ENCODE assay signal across 10 cellular contexts in genomic region chr5:170070556-170071412, GRCh38. TPM values are rescaled to one million over a fixed set of nuclear protein-coding genes. Genes with fewer than 3 reads are reported as not detected.
DNase-seq lines count a peak whose midpoint lies in the region; ATAC-seq and TF ChIP-seq lines count a peak whose summit lies in the region.
"Had no signal": no experiment of that assay in that cellular context is flagged by ENCODE, and none has a peak within 500 bp of the region (broad histone marks: within the 10 kb centered on the region; RNA-seq: fewer than 3 reads in every experiment).

No MANE protein-coding gene starts in this region.

- H3K4me1 Mint-ChIP-seq in neural crest cell = peaks cover 8% of the 10 kb centered on the region

- DNase-seq in NCI-H1092 treated with DMSO at 0.1 percent for 48 hours (lab: John Stamatoyannopoulos, UW) (peak; percentile 3), NCI-H1092 (lab: John Stamatoyannopoulos, UW) (no peak), NCI-H526 treated with DMSO at 0.1 percent for 48 hours (lab: John Stamatoyannopoulos, UW) (peak; percentile 9), epithelial cell of esophagus (ENCODE audit: low read depth) (peak; percentile 42), neural crest cell (ENCODE audit: low read depth, low spot score) (peak; percentile 67), T1000 (lab: John Stamatoyannopoulos, UW) (no peak)
- DNase-seq: natural killer cell had no signal

- no peaks in the 10 kb centered on the region for H3K9me3 Mint-ChIP-seq in neural crest cell
- H3K9me3 Mint-ChIP-seq: natural killer cell had no signal

- H3K4me3 ChIP-seq in epithelial cell of esophagus (ENCODE audit: low read length) = no peak overlapping the region
- H3K4me3 ChIP-seq: BLaER1 had no signal

- H3K27me3 Mint-ChIP-seq in neural crest cell (ENCODE audit: low read depth) = peaks cover 16% of the 10 kb centered on the region

- H3K27ac Mint-ChIP-seq in neural crest cell (ENCODE audit: unreplicated experiment) = peak overlapping the region; percentile 28

- TF ChIP-seq CTCF in epithelial cell of esophagus (IDR thresholded peaks at IDR 0.05; ENCODE audit: insufficient read depth, low read depth, low read length, missing control alignments) (peak; percentile 81), neural crest cell (conservative IDR thresholded peaks at IDR 0.05) (peak; percentile 80)

- ATAC-seq in HG03460 (IDR thresholded peaks at IDR 0.05; ENCODE audit: unreplicated experiment) = no peak
- no peak for ATAC-seq in HG03108 (IDR thresholded peaks at IDR 0.05; ENCODE audit: unreplicated experiment)

- no peak overlapping the region for H3K4me3 Mint-ChIP-seq in neural crest cell
- H3K4me3 Mint-ChIP-seq: natural killer cell had no signal

- H3K36me3 Mint-ChIP-seq in neural crest cell (ENCODE audit: low read depth) = no peaks in the 10 kb centered on the region

RNA-seq across cellular contexts. Expression of gene FOXI1, which starts 34.9 kb away (rescaled TPM):
- not detected in 2 replicates for total RNA-seq in neural crest cell

Comparison
In these comparisons a context has a peak if more than half of its experiments do, and no peak if none do; other contexts are left out.
1. DNase-seq: peak in NCI-H1092 treated with DMSO at 0.1 percent for 48 hours (single experiment), NCI-H526 treated with DMSO at 0.1 percent for 48 hours (single experiment), epithelial cell of esophagus (single experiment) and neural crest cell (single experiment); none in NCI-H1092 (single experiment) and T1000 (single experiment).